26 cellular contexts compared by ENCODE assay signal in genomic region chr14:23105348-23105824, GRCh38. TPM values are rescaled to one million over a fixed set of nuclear protein-coding genes. Genes with fewer than 3 reads are reported as not detected.
"Had no signal": no experiment of that assay in that cellular context is flagged by ENCODE, and none has a peak within 500 bp of the region (broad histone marks: within the 10 kb centered on the region; RNA-seq: fewer than 3 reads in every experiment).

No MANE protein-coding gene starts in this region.

- DNase-seq: activated CD4-positive, alpha-beta memory T cell treated with anti-CD3 and anti-CD28 coated beads for 36 hours; activated CD4-positive, alpha-beta T cell treated with anti-CD3 and anti-CD28 coated beads for 4 hours; activated CD8-positive, alpha-beta memory T cell treated with anti-CD3 and anti-CD28 coated beads, Interleukin-2, amount 10 ng/mL, durations not matched to agents 7 days and 5 days; activated naive CD4-positive, alpha-beta T cell treated with Interleukin-2 at 50 U/mL for 16 hours; activated naive CD8-positive, alpha-beta T cell treated with anti-CD3 and anti-CD28 coated beads, Interleukin-2, amount 10 ng/mL, durations not matched to agents 7 days and 5 days; activated T-cell treated with anti-CD3 and anti-CD28 coated beads, Interleukin-2, amount 50 U/mL, for 24 hours; amygdala; dorsolateral prefrontal cortex; foreskin melanocyte; glutamatergic neuron; ovary; stimulated activated CD4-positive, alpha-beta T cell treated with anti-CD3 and anti-CD28 coated beads, Interleukin-4, amount 100 ng/mL, for 24 hours; stomach; T-cell had no signal

- H3K27ac ChIP-seq: cardiac muscle cell, ovary, stomach had no signal

- H3K9me3 ChIP-seq: ovary, stomach had no signal

- FAIRE-seq: keratinocyte had no signal

- H3K36me3 ChIP-seq: cardiac muscle cell, ovary, stomach had no signal

- H3K27me3 ChIP-seq: cardiac muscle cell, dorsolateral prefrontal cortex, ovary had no signal

- H3K4me3 ChIP-seq: cardiac muscle cell, ovary, stomach had no signal

- ATAC-seq: activated CD8-positive, alpha-beta memory T cell treated with anti-CD3 and anti-CD28 coated beads, Interleukin-2, amount 10 ng/mL, durations not matched to agents 7 days and 5 days; left lobe of liver; stimulated activated effector memory CD8-positive, alpha-beta T cell treated with anti-CD3 and anti-CD28 coated beads, Interleukin-12 subunit alpha, Interleukin-12 subunit beta, amount 100 ng/mL, for 72 hours; T-cell had no signal

RNA-seq across cellular contexts. Expression of gene CIROP, which starts 0.6 kb away (rescaled TPM):
- total RNA-seq: activated CD4-positive, alpha-beta memory T cell treated with anti-CD3 and anti-CD28 coated beads for 36 hours; activated CD8-positive, alpha-beta memory T cell treated with anti-CD3 and anti-CD28 coated beads, Interleukin-2, amount 10 ng/mL, durations not matched to agents 7 days and 5 days; activated naive CD8-positive, alpha-beta T cell treated with anti-CD3 and anti-CD28 coated beads, Interleukin-2, amount 10 ng/mL, durations not matched to agents 7 days and 5 days; activated T-helper 2 cell treated with anti-CD3 and anti-CD28 coated beads, Interferon-gamma antibody, Interleukin-2, Interleukin-4, amounts not matched to agents 10 μg/mL and 5 μg/mL and 100 μg/mL, durations not matched to agents 14 hours and 24 hours and 36 hours; epithelial cell of proximal tubule; left lobe of liver; lung microvascular endothelial cell; mononuclear cell; ovary; pulmonary artery endothelial cell; sciatic nerve; stomach; T-cell; temporal lobe had no signal
- polyA plus RNA-seq: cardiac muscle cell, keratinocyte, ovary, stomach had no signal

RNA-seq across cellular contexts. Expression of gene CEBPE, which starts 13.7 kb away (rescaled TPM):
- total RNA-seq: activated T-helper 2 cell treated with anti-CD3 and anti-CD28 coated beads, Interferon-gamma antibody, Interleukin-2, Interleukin-4, amounts not matched to agents 10 μg/mL and 5 μg/mL and 100 μg/mL, durations not matched to agents 14 hours and 24 hours and 36 hours; cardiac muscle cell; epithelial cell of proximal tubule; left lobe of liver; lung microvascular endothelial cell; ovary; pulmonary artery endothelial cell; stomach; temporal lobe; WTC11 had no signal
- polyA plus RNA-seq: cardiac muscle cell, keratinocyte had no signal
